9 cellular contexts compared by ENCODE assay signal in genomic region chr12:46795988-46796387, GRCh38. TPM values are rescaled to one million over a fixed set of nuclear protein-coding genes. Genes with fewer than 3 reads are reported as not detected.
"Had no signal": no experiment of that assay in that cellular context is flagged by ENCODE, and none has a peak within 500 bp of the region (broad histone marks: within the 10 kb centered on the region; RNA-seq: fewer than 3 reads in every experiment).

No MANE protein-coding gene starts in this region.

- ATAC-seq: GM23338 had no signal

- H2AFZ ChIP-seq: GM23338 had no signal

- H3K4me3 ChIP-seq: GM23338 had no signal

- H3K27ac ChIP-seq: HL-60 had no signal

- H3K4me3 Mint-ChIP-seq: GM23338, H9, IgD-negative memory B cell had no signal

- H3K27ac Mint-ChIP-seq: GM23338, H9, IgD-negative memory B cell had no signal

- DNase-seq: H9, HCEC 1CT, KG1 had no signal

- H3K4me2 ChIP-seq: GM23338 had no signal

- FAIRE-seq: H1, H54 had no signal

- H3K4me1 Mint-ChIP-seq: IgD-negative memory B cell had no signal

- H3K27me3 Mint-ChIP-seq: IgD-negative memory B cell had no signal

RNA-seq across cellular contexts. Expression of gene SLC38A4, which starts 29.8 kb away (rescaled TPM):
- total RNA-seq: HT1080 had no signal
- polyA plus RNA-seq: IgD-negative memory B cell had no signal
